In the genomic region with DNA sequence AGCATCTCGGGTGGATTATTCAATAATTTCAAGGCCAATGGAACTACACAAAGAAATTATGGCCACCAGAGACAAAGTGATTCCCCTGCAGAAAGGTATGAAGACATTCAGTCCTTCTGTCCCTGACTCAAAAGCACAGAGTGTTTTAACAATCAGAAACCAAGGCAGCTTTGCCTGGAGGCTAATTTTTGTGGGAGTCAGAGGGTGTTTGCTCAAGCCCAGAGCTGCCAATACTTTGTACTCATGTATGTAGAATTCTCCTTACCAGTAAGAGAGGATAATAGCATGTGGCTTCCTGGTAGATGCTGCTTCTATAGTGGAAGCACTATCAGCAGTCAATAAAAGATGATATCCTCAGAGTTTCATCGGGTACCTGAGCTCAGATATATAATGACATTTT, we compare ENCODE assay signal across 24 cellular contexts.
DNase-seq lines count a peak whose midpoint lies in the region; ATAC-seq and TF ChIP-seq lines count a peak whose summit lies in the region.
"Had no signal": no experiment of that assay in that cellular context is flagged by ENCODE, and none has a peak within 500 bp of the region (broad histone marks: within the 10 kb centered on the region; RNA-seq: fewer than 3 reads in every experiment).

No MANE protein-coding gene starts in this region.

- no peak overlapping the region for H3K18ac ChIP-seq in trophoblast cell (ENCODE audit: low read length)

- no peak overlapping the region for H3K14ac ChIP-seq in trophoblast cell (ENCODE audit: low read length)

- H4K12ac ChIP-seq in trophoblast cell (ENCODE audit: low read depth, low read length), result no peak overlapping the region

- in situ Hi-C loops in mammary epithelial cell (cut with MboI; ENCODE audit: low sequenced_read_pairs in 2 of 2), result loop anchor here in 1 of 2 donors (25.0 kb wide), 1 partner anchor 557 kb away; no protein-coding TSS in a partner anchor

- peaks cover 4% of the 10 kb centered on the region for H3K79me1 ChIP-seq in trophoblast cell (ENCODE audit: low read length)

- H2AFZ ChIP-seq in mammary epithelial cell (ENCODE audit: low read depth, low read length) (no peak overlapping the region), trophoblast cell (ENCODE audit: insufficient read depth, low read length, poor library complexity) (no peak overlapping the region)

- intact Hi-C loops in mammary epithelial cell (cut with micrococcal nuclease), result no loop called here

- H3K9me3 ChIP-seq in mammary epithelial cell (replicated peaks; ENCODE audit: insufficient read depth, low read length) (no peaks in the 10 kb centered on the region), trophoblast cell (ENCODE audit: insufficient read depth, low read depth, low read length) (no peaks in the 10 kb centered on the region)
- H3K9me3 ChIP-seq: left lung had no signal

- H2BK12ac ChIP-seq in trophoblast cell (ENCODE audit: low read length), result peak overlapping the region; percentile 44

- peak overlapping the region; percentile 34 for H3K4me2 ChIP-seq in mammary epithelial cell (ENCODE audit: insufficient read depth, low read depth, low read length)
- H3K4me2 ChIP-seq in trophoblast cell (ENCODE audit: low read length), result no peak overlapping the region

- DNase-seq in ELR (ENCODE audit: low read depth) (peak; percentile 26), NCI-H69 (lab: John Stamatoyannopoulos, UW) (peak; percentile 11), mammary epithelial cell (peak; percentile 87), trophoblast cell (peak; percentile 45 to 50), HCEC 1CT (no peak), NAMALWA (ENCODE audit: low spot score) (no peak)
- DNase-seq: activated CD4-positive, alpha-beta T cell treated with anti-CD3 and anti-CD28 coated beads for 4 hours; activated gamma-delta T cell; activated naive CD8-positive, alpha-beta T cell treated with anti-CD3 and anti-CD28 coated beads, Interleukin-2, amount 10 ng/mL, durations not matched to agents 7 days and 5 days; activated T-cell treated with anti-CD3 and anti-CD28 coated beads, Interleukin-2, amount 50 U/mL, for 24 hours; CD4-positive, CD25-positive, alpha-beta regulatory T cell; central memory CD4-positive, alpha-beta T cell; H9; left lung; mesendoderm; MM.1S; naive B cell; NCI-H526 treated with DMSO at 0.1 percent for 48 hours; occipital lobe; T-helper 2 cell had no signal

- no peaks in the 10 kb centered on the region for H4K20me1 ChIP-seq in mammary epithelial cell (ENCODE audit: insufficient read depth, low read length)

- no peak overlapping the region for H4K8ac ChIP-seq in trophoblast cell (ENCODE audit: low read depth, low read length)

- ATAC-seq in GM21423 (IDR thresholded peaks at IDR 0.05; ENCODE audit: unreplicated experiment), result no peak
- no peak for ATAC-seq in GM21529 (IDR thresholded peaks at IDR 0.05; ENCODE audit: unreplicated experiment)
- ATAC-seq: K562, left lung, SK-N-SH treated with all-trans-retinoic acid at 6 μM for 48 hours had no signal

- no peaks in the 10 kb centered on the region for H3K36me3 ChIP-seq in mammary epithelial cell (ENCODE audit: insufficient read depth, low read length)
- no peaks in the 10 kb centered on the region for H3K36me3 ChIP-seq in trophoblast cell (ENCODE audit: control insufficient read depth in 1 of 2, insufficient read depth in 2 of 2, low read length in 2 of 2)
- H3K36me3 ChIP-seq: left lung had no signal

- H2BK5ac ChIP-seq in trophoblast cell (ENCODE audit: low read depth, low read length, poor library complexity), result no peak overlapping the region

- H3K4me1 ChIP-seq in mammary epithelial cell (ENCODE audit: insufficient read depth, low read length), result peaks cover 26% of the 10 kb centered on the region
- peaks cover 2 to 5% of the 10 kb centered on the region in 2 experiments for H3K4me1 ChIP-seq in trophoblast cell (ENCODE audit: control insufficient read depth in 1 of 2, insufficient read depth in 2 of 2, low read length in 2 of 2)
- H3K4me1 ChIP-seq: left lung had no signal

- dilution Hi-C loops in mammary epithelial cell (cut with HindIII; ENCODE audit: low sequenced_read_pairs), result no loop called here

- H3K4me3 ChIP-seq in mammary epithelial cell (replicated peaks in 1 of 3; ENCODE audit: insufficient read depth in 1 of 3, low read depth in 2 of 3, low read length in 3 of 3) (no peak overlapping the region), trophoblast cell (ENCODE audit: low read depth, low read length) (no peak overlapping the region)
- H3K4me3 ChIP-seq: K562, left lung had no signal

- H3K4ac ChIP-seq in trophoblast cell (ENCODE audit: low read depth, low read length), result no peak overlapping the region

- WGBS in mammary epithelial cell (ENCODE audit: low coverage, missing lambda C conversion rate), result 19% methylated on average over 2 of the region's 2 CpGs
- WGBS in trophoblast cell (ENCODE audit: extremely low coverage, insufficient coverage, insufficient read length), result no CpG with 5 or more reads among the region's 2 CpGs

- no peaks in the 10 kb centered on the region for H3K27me3 ChIP-seq in mammary epithelial cell (ENCODE audit: insufficient read depth, low read length)
- no peaks in the 10 kb centered on the region for H3K27me3 ChIP-seq in trophoblast cell (ENCODE audit: insufficient read depth, low read length)
- H3K27me3 ChIP-seq: left lung had no signal

- CTCF ChIA-PET in mammary epithelial cell (lab: Charles Lee; ENCODE audit: low non-redundant PET), result no interaction called here

- no peaks in the 10 kb centered on the region for H3K79me2 ChIP-seq in mammary epithelial cell (ENCODE audit: insufficient read depth, low read length)
- no peaks in the 10 kb centered on the region for H3K79me2 ChIP-seq in trophoblast cell (ENCODE audit: control insufficient read depth, insufficient read depth, low read length, poor library complexity)

- no peak overlapping the region for H4K91ac ChIP-seq in trophoblast cell (ENCODE audit: low read depth, low read length)

- H3K9ac ChIP-seq in mammary epithelial cell (ENCODE audit: insufficient read depth, low read length) (no peak overlapping the region), trophoblast cell (ENCODE audit: low read length) (no peak overlapping the region)

- H3K27ac ChIP-seq in mammary epithelial cell (ENCODE audit: insufficient read depth, low read depth, low read length) (peak overlapping the region; percentile 20), trophoblast cell (ENCODE audit: low read depth, low read length) (peak overlapping the region; percentile 32)
- H3K27ac ChIP-seq: left lung had no signal

- H3K23ac ChIP-seq in trophoblast cell (ENCODE audit: low read length), result no peak overlapping the region

- no peak overlapping the region for H2AK5ac ChIP-seq in trophoblast cell (ENCODE audit: low read length)

- H2BK120ac ChIP-seq in trophoblast cell (ENCODE audit: insufficient read depth, low read length, poor library complexity), result no peak overlapping the region

- TF ChIP-seq CTCF in mammary epithelial cell (conservative IDR thresholded peaks at IDR 0.05 in 1 of 2, IDR thresholded peaks at IDR 0.05 in 1 of 2; ENCODE audit: extremely low read depth in 1 of 2, insufficient read depth in 1 of 2, low read depth in 1 of 2, low read length in 2 of 2), result no peak

- BruUV-seq in mammary epithelial cell (replicated peaks; lab: Mats Ljungman, UMichigan), result no TSS peak

Comparison
In these comparisons a context has a peak if more than half of its experiments do, and no peak if none do; other contexts are left out.
1. DNase-seq: peak in ELR (single experiment), NCI-H69 (single experiment), mammary epithelial cell (single experiment) and trophoblast cell (2 of 2); none in HCEC 1CT (single experiment) and NAMALWA (single experiment).